Comparison of ENCODE assay signal across 30 cellular contexts in the genomic region with DNA sequence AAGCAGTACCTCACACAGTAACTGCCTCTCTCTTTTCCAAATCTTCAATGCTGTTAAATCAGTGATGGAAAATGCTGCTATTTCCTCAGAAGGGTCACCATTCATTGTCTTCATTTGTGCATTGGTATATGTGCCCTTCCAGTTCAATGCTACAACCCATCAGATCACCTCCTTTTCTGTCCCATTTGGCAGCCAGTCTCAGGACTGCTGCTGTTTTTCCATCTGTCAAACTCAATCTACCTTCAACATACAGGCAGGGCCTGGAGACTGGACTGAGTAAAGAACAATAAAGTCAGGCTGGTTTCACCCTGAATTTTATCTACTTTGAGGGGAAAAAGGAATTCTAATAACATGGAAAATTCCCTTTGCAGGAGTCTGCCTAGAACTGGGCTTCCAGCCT. TPM values are rescaled to one million over a fixed set of nuclear protein-coding genes. Genes with fewer than 3 reads are reported as not detected.
"Had no signal": no experiment of that assay in that cellular context is flagged by ENCODE, and none has a peak within 500 bp of the region (broad histone marks: within the 10 kb centered on the region; RNA-seq: fewer than 3 reads in every experiment).

No MANE protein-coding gene starts in this region.

- H3K9me3 ChIP-seq: adrenal gland had no signal

- DNase-seq: activated B cell treated with CpG ODN at 0.5 μM for 24 hours; activated CD4-positive, alpha-beta memory T cell treated with anti-CD3 and anti-CD28 coated beads for 36 hours; activated CD4-positive, alpha-beta T cell treated with anti-CD3 and anti-CD28 coated beads for 4 hours; activated CD4-positive, alpha-beta T cell treated with anti-CD3 and anti-CD28 coated beads, Interleukin-2, amount 10 ng/mL, durations not matched to agents 7 days and 5 days; activated CD4-positive, CD25-positive, alpha-beta regulatory T cell treated with anti-CD3 and anti-CD28 coated beads, Interleukin-2, amount 50 U/mL, for 72 hours; activated CD8-positive, alpha-beta memory T cell treated with anti-CD3 and anti-CD28 coated beads, Interleukin-2, amount 50 U/mL, for 4 hours; activated CD8-positive, alpha-beta T cell treated with anti-CD3 and anti-CD28 coated beads for 36 hours; activated effector memory CD4-positive, alpha-beta T cell treated with anti-CD3 and anti-CD28 coated beads, Interleukin-2, amount 50 U/mL, for 16 hours; activated gamma-delta T cell treated with Interleukin-2 at 50 U/mL for 16 hours; activated naive CD4-positive, alpha-beta T cell; activated naive CD4-positive, alpha-beta T cell treated with anti-CD3 and anti-CD28 coated beads for 36 hours; activated naive CD4-positive, alpha-beta T cell treated with anti-CD3 and anti-CD28 coated beads, Interleukin-2, amount 50 U/mL, for 16 hours; activated naive CD8-positive, alpha-beta T cell treated with anti-CD3 and anti-CD28 coated beads for 36 hours; activated T-cell treated with anti-CD3 and anti-CD28 coated beads for 4 hours; activated T-cell treated with anti-CD3 and anti-CD28 coated beads, Interleukin-2, amount 50 U/mL, for 1 hour; activated T-cell treated with anti-CD3 and anti-CD28 coated beads, Interleukin-2, amount 50 U/mL, for 4 hours; activated T-cell treated with anti-CD3 and anti-CD28 coated beads, Interleukin-2, amount 50 U/mL, for 72 hours; adrenal gland; amniotic stem cell; aorta; T-helper 1 cell; T-helper 2 cell; T-helper 9 cell had no signal

- H3K4me3 ChIP-seq: adrenal gland, cardiac muscle cell had no signal

- H3K36me3 ChIP-seq: adrenal gland, cardiac muscle cell had no signal

- H3K27ac ChIP-seq: adrenal gland, cardiac muscle cell, VCaP had no signal

- ATAC-seq: activated CD8-positive, alpha-beta T cell treated with anti-CD3 and anti-CD28 coated beads for 36 hours; activated naive CD4-positive, alpha-beta T cell treated with anti-CD3 and anti-CD28 coated beads, Interleukin-2, amount 50 U/mL, for 72 hours; activated T-cell treated with anti-CD3 and anti-CD28 coated beads, Interleukin-2, amount 50 U/mL, for 4 hours; activated T-cell treated with anti-CD3 and anti-CD28 coated beads, Interleukin-2, amount 50 U/mL, for 72 hours; activated T-helper 17 cell treated with anti-CD3 and anti-CD28 coated beads, Interleukin-2, amount 50 U/mL, for 72 hours had no signal

RNA-seq across cellular contexts. Expression of a gene that starts 17.9 kb away (rescaled TPM):
- total RNA-seq: activated B cell treated with CpG ODN at 0.5 μM for 24 hours; activated CD4-positive, alpha-beta memory T cell treated with anti-CD3 and anti-CD28 coated beads for 36 hours; activated CD4-positive, alpha-beta T cell treated with anti-CD3 and anti-CD28 coated beads, Interleukin-2, amount 10 ng/mL, durations not matched to agents 7 days and 5 days; activated CD8-positive, alpha-beta memory T cell treated with anti-CD3 and anti-CD28 coated beads for 36 hours; activated CD8-positive, alpha-beta T cell treated with anti-CD3 and anti-CD28 coated beads for 36 hours; activated naive CD4-positive, alpha-beta T cell treated with anti-CD3 and anti-CD28 coated beads for 36 hours; activated naive CD4-positive, alpha-beta T cell treated with anti-CD3 and anti-CD28 coated beads, Interleukin-2, amount 50 U/mL, for 72 hours; activated naive CD8-positive, alpha-beta T cell treated with anti-CD3 and anti-CD28 coated beads for 36 hours; activated T-cell treated with anti-CD3 and anti-CD28 coated beads, Interleukin-2, amount 50 U/mL, for 72 hours; activated T-helper 1 cell treated with anti-CD3 and anti-CD28 coated beads, Interleukin-12 subunit alpha, Interleukin-12 subunit beta, Interleukin-2, Interleukin-4 antibody, amounts not matched to agents 30 ng/mL and 10 ng/mL and 1 ng/mL, durations not matched to agents 14 hours and 24 hours and 36 hours; activated T-helper 17 cell treated with anti-CD3 and anti-CD28 coated beads, Interleukin-2, amount 50 U/mL, for 72 hours; bronchial epithelial cell had no signal
